Comparison of ENCODE assay signal across 8 cellular contexts in the genomic region with DNA sequence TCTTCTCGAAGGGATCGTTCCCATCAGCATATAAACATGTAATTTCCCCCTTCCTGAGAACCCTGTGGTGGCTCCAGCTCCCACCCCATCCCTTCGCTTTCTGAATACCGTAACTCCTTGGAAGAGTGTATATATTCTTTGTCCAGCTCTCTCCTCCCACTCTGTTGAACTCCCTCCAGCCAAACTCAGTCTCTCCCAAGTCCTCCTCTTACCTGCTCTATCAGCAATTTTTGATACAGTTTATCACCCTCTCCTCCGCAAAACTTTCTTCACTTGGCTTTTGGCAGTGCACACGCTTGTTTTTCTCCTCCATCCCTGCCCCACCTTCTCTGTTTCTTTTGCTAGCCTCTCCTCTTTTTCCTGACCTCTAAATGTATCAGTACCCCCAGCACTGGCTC.
DNase-seq lines count a peak whose midpoint lies in the region; TF ChIP-seq lines count a peak whose summit lies in the region.

No MANE protein-coding gene starts in this region.

- peaks cover 41% of the 10 kb centered on the region for H3K4me1 Mint-ChIP-seq in activated CD4-positive, alpha-beta memory T cell treated with anti-CD3 and anti-CD28 coated beads for 36 hours (ENCODE audit: low read depth)

- no peaks in the 10 kb centered on the region for H3K36me3 Mint-ChIP-seq in activated CD4-positive, alpha-beta memory T cell treated with anti-CD3 and anti-CD28 coated beads for 36 hours

- peak overlapping the region; percentile 90 for H3K4me3 Mint-ChIP-seq in activated CD4-positive, alpha-beta memory T cell treated with anti-CD3 and anti-CD28 coated beads for 36 hours

- TF ChIP-seq CTCF in left ventricle myocardium inferior (IDR thresholded peaks at IDR 0.05; ENCODE audit: borderline replicate concordance), result no peak

- DNase-seq in H7 (no peak), left ventricle myocardium inferior (no peak), skeletal muscle cell (ENCODE audit: low read depth) (no peak), kidney glomerular epithelial cell (lab: John Stamatoyannopoulos, UW) (no peak), pons (ENCODE audit: low spot score) (no peak), NCI-H1092 treated with DMSO at 0.1 percent for 48 hours (lab: John Stamatoyannopoulos, UW) (no peak), GM19238 (ENCODE audit: insufficient read length, low spot score) (no peak)
- no peak for DNase-seq in activated CD4-positive, alpha-beta memory T cell treated with anti-CD3 and anti-CD28 coated beads for 36 hours

- CTCF ChIA-PET in activated CD4-positive, alpha-beta memory T cell treated with anti-CD3 and anti-CD28 coated beads for 36 hours (lab: Charles Lee), result interaction anchor here (0.6 to 5.6 kb wide), 4 partner anchors 16 to 1522 kb away, joined by 3 to 18 read pairs (median 5); no protein-coding TSS in a partner anchor

- H3K9me3 Mint-ChIP-seq in activated CD4-positive, alpha-beta memory T cell treated with anti-CD3 and anti-CD28 coated beads for 36 hours, result no peaks in the 10 kb centered on the region

- H3K27me3 ChIP-seq in H7 (ENCODE audit: control insufficient read depth, insufficient read depth, low read length) (no peaks in the 10 kb centered on the region), left ventricle myocardium inferior (ENCODE audit: low read depth) (no peaks in the 10 kb centered on the region)

- H3K4me1 ChIP-seq in left ventricle myocardium inferior, result peaks cover 17% of the 10 kb centered on the region

- intact Hi-C loops in activated CD4-positive, alpha-beta memory T cell treated with anti-CD3 and anti-CD28 coated beads for 36 hours (cut with micrococcal nuclease), result loop anchor here (2.0 to 5.0 kb wide), 2 partner anchors 109 to 152 kb away; partner anchors contain the start of gene SLC25A33
- intact Hi-C loops in left ventricle myocardium inferior (cut with micrococcal nuclease), result no loop called here

- H3K27ac Mint-ChIP-seq in activated CD4-positive, alpha-beta memory T cell treated with anti-CD3 and anti-CD28 coated beads for 36 hours, result peak overlapping the region; percentile 93

- H3K27ac ChIP-seq in left ventricle myocardium inferior (replicated peaks), result peak overlapping the region; percentile 91

- H3K9me3 ChIP-seq in left ventricle myocardium inferior (replicated peaks), result no peaks in the 10 kb centered on the region

- H3K4me3 ChIP-seq in H7 (ENCODE audit: insufficient read depth, low read depth, low read length), result peak overlapping the region; percentile 63
- H3K4me3 ChIP-seq in left ventricle myocardium inferior, result peak overlapping the region; percentile 74
- H3K4me3 ChIP-seq in skeletal muscle cell (ENCODE audit: low read depth, low read length), result peak overlapping the region; percentile 67

- POLR2A ChIA-PET in activated CD4-positive, alpha-beta memory T cell treated with anti-CD3 and anti-CD28 coated beads for 36 hours (lab: Charles Lee), result interaction anchor here (0.9 to 1.0 kb wide), 3 partner anchors 16 to 190 kb away, joined by 3 to 4 read pairs (median 3); no protein-coding TSS in a partner anchor

- H3K36me3 ChIP-seq in H7 (replicated peaks; ENCODE audit: control insufficient read depth, insufficient read depth, low read length) (no peaks in the 10 kb centered on the region), left ventricle myocardium inferior (no peaks in the 10 kb centered on the region)

- H3K27me3 Mint-ChIP-seq in activated CD4-positive, alpha-beta memory T cell treated with anti-CD3 and anti-CD28 coated beads for 36 hours, result no peaks in the 10 kb centered on the region
